ENCODE assay signal across 14 cellular contexts in genomic region chr15:99606646-99607045, GRCh38.
"Had no signal": no experiment of that assay in that cellular context is flagged by ENCODE, and none has a peak within 500 bp of the region (broad histone marks: within the 10 kb centered on the region; RNA-seq: fewer than 3 reads in every experiment).

No MANE protein-coding gene starts in this region.

- H3K9me3 ChIP-seq: heart left ventricle, psoas muscle, sigmoid colon, thyroid gland, uterus had no signal

- H3K4me3 Mint-ChIP-seq: natural killer cell treated with Interleukin-12 subunit alpha and Interleukin-12 subunit beta and Interleukin-15 and Interleukin-18, amount 100 ng/mL, for 72 hours had no signal

- H3K4me1 ChIP-seq: uterus had no signal

- ATAC-seq: heart left ventricle; left colon; natural killer cell treated with Interleukin-12 subunit alpha and Interleukin-12 subunit beta and Interleukin-15 and Interleukin-18, amount 100 ng/mL, for 72 hours had no signal

- H3K27me3 Mint-ChIP-seq: natural killer cell treated with Interleukin-12 subunit alpha and Interleukin-12 subunit beta and Interleukin-15 and Interleukin-18, amount 100 ng/mL, for 72 hours had no signal

- H3K36me3 ChIP-seq: sigmoid colon, thyroid gland, uterus had no signal

- H3K27ac ChIP-seq: coronary artery, psoas muscle, sigmoid colon, SK-N-MC, thyroid gland, uterus had no signal

- H3K27ac Mint-ChIP-seq: natural killer cell treated with Interleukin-12 subunit alpha and Interleukin-12 subunit beta and Interleukin-15 and Interleukin-18, amount 100 ng/mL, for 72 hours had no signal

- H3K27me3 ChIP-seq: heart left ventricle, sigmoid colon, thyroid gland, uterus had no signal

- H3K4me3 ChIP-seq: coronary artery, heart left ventricle, psoas muscle, sigmoid colon, SK-N-MC, thyroid gland, uterus had no signal

- H3K9me3 Mint-ChIP-seq: natural killer cell treated with Interleukin-12 subunit alpha and Interleukin-12 subunit beta and Interleukin-15 and Interleukin-18, amount 100 ng/mL, for 72 hours had no signal

- DNase-seq: activated CD4-positive, alpha-beta T cell treated with anti-CD3 and anti-CD28 coated beads, Interleukin-2, amount 50 U/mL, for 4 hours; effector CD4-positive, alpha-beta T cell; foreskin melanocyte; heart left ventricle; left colon; occipital lobe; psoas muscle; sigmoid colon; T-helper 1 cell; thyroid gland; uterus had no signal
